Comparison of ENCODE assay signal across 1 cellular context in genomic region chr1:42784547-42784945, GRCh38.
TF ChIP-seq lines count a peak whose summit lies in the region.

No MANE protein-coding gene starts in this region.

TF ChIP-seq in K562, 482 proteins besides CTCF, POLR2A, EP300 and RAD21:
- TF ChIP-seq SIN3B (IDR thresholded peaks at IDR 0.05; ENCODE audit: low read depth): no peak
- TF ChIP-seq SUPT5H (IDR thresholded peaks at IDR 0.05): peak; percentile 16; the same call in 1 of the 2 replicates
